In genomic region chr18:54220406-54220805, GRCh38 we compare ENCODE assay signal across 1 cellular context.
TF ChIP-seq lines count a peak whose summit lies in the region.

No MANE protein-coding gene starts in this region.

TF ChIP-seq in HCT116, 20 proteins besides CTCF, POLR2A, EP300 and RAD21 (continued from another document):
- TF ChIP-seq ELF1 (IDR thresholded peaks at IDR 0.05; ENCODE audit: borderline replicate concordance, low read depth) (no peak), EGR1 (IDR thresholded peaks at IDR 0.05; ENCODE audit: low read depth) (no peak), REST (IDR thresholded peaks at IDR 0.05; ENCODE audit: low read depth) (no peak), FOSL1 (IDR thresholded peaks at IDR 0.05; ENCODE audit: low read depth) (no peak), JUND (IDR thresholded peaks at IDR 0.05) (no peak), TCF7L2 (IDR thresholded peaks at IDR 0.05; ENCODE audit: borderline replicate concordance, extremely low read depth, insufficient read depth, insufficient read length) (no peak), ATF3 (IDR thresholded peaks at IDR 0.05) (no peak), YY1 (IDR thresholded peaks at IDR 0.05; ENCODE audit: extremely low read depth, insufficient replicate concordance, low read depth, low read length) (no peak), POLR2AphosphoS5 (IDR thresholded peaks at IDR 0.05; ENCODE audit: low read depth, low read length) (no peak), SRF (IDR thresholded peaks at IDR 0.05; ENCODE audit: low read depth) (no peak)
- TF ChIP-seq, protein P1, sequence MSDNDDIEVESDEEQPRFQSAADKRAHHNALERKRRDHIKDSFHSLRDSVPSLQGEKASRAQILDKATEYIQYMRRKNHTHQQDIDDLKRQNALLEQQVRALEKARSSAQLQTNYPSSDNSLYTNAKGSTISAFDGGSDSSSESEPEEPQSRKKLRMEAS (IDR thresholded peaks at IDR 0.05) = no peak
- TF ChIP-seq, protein P2, sequence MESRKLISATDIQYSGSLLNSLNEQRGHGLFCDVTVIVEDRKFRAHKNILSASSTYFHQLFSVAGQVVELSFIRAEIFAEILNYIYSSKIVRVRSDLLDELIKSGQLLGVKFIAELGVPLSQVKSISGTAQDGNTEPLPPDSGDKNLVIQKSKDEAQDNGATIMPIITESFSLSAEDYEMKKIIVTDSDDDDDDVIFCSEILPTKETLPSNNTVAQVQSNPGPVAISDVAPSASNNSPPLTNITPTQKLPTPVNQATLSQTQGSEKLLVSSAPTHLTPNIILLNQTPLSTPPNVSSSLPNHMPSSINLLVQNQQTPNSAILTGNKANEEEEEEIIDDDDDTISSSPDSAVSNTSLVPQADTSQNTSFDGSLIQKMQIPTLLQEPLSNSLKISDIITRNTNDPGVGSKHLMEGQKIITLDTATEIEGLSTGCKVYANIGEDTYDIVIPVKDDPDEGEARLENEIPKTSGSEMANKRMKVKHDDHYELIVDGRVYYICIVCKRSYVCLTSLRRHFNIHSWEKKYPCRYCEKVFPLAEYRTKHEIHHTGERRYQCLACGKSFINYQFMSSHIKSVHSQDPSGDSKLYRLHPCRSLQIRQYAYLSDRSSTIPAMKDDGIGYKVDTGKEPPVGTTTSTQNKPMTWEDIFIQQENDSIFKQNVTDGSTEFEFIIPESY (IDR thresholded peaks at IDR 0.05; ENCODE audit: extremely low read depth, insufficient replicate concordance, low read length) = no peak
